Comparison of ENCODE assay signal across 8 cellular contexts in genomic region chr10:95374597-95375209, GRCh38.
DNase-seq lines count a peak whose midpoint lies in the region; ATAC-seq and TF ChIP-seq lines count a peak whose summit lies in the region.

No MANE protein-coding gene starts in this region.

- H3K79me2 ChIP-seq in KMS-11 (ENCODE audit: insufficient read depth, low read depth): no peaks in the 10 kb centered on the region
- H3K79me2 ChIP-seq in PC-3 (ENCODE audit: low read length): no peaks in the 10 kb centered on the region

- in situ Hi-C loops in G401 (cut with HindIII; ENCODE audit: low sequenced_read_pairs): no loop called here

- no peak overlapping the region for H3K27ac Mint-ChIP-seq in progenitor cell of endocrine pancreas

- no peaks in the 10 kb centered on the region for H3F3A ChIP-seq in PC-3 (ENCODE audit: low read length, unreplicated experiment)

- intact Hi-C loops in PC-3 (cut with micrococcal nuclease): loop anchor here (1.0 kb wide), 2 partner anchors 56 to 227 kb away; no protein-coding TSS in a partner anchor

- no peak overlapping the region for H3K4me3 ChIP-seq in KMS-11 (IDR thresholded peaks at IDR 0.05; ENCODE audit: insufficient read depth, low read depth, low read length)
- H3K4me3 ChIP-seq in PC-3 (ENCODE audit: low read length): no peak overlapping the region
- no peak overlapping the region for H3K4me3 ChIP-seq in cardiac muscle cell

- H4K20me1 ChIP-seq in KMS-11 (ENCODE audit: insufficient read depth) (no peaks in the 10 kb centered on the region), PC-3 (ENCODE audit: low read length) (no peaks in the 10 kb centered on the region)

- H3K4me1 ChIP-seq in KMS-11 (ENCODE audit: low read depth, poor library complexity, severe bottlenecking): no peaks in the 10 kb centered on the region
- H3K4me1 ChIP-seq in PC-3 (ENCODE audit: insufficient read depth, low read length): no peaks in the 10 kb centered on the region
- H3K4me1 ChIP-seq in cardiac muscle cell (ENCODE audit: low read depth): peaks cover 12% of the 10 kb centered on the region

- H3K4me2 ChIP-seq in KMS-11: no peak overlapping the region
- H3K4me2 ChIP-seq in PC-3 (ENCODE audit: low read length): no peak overlapping the region

- H3K27ac ChIP-seq in KMS-11 (no peak overlapping the region), PC-3 (ENCODE audit: low read length) (no peak overlapping the region), cardiac muscle cell (no peak overlapping the region)

- H3K36me3 ChIP-seq in KMS-11 (ENCODE audit: insufficient read depth) (no peaks in the 10 kb centered on the region), PC-3 (ENCODE audit: low read depth, low read length) (no peaks in the 10 kb centered on the region), cardiac muscle cell (no peaks in the 10 kb centered on the region)

- no TSS peak for BruUV-seq in PC-3 (replicated peaks; lab: Mats Ljungman, UMichigan)

- peak; percentile 92 for TF ChIP-seq CTCF in KMS-11 (conservative IDR thresholded peaks at IDR 0.05; ENCODE audit: low read depth, low read length)
- TF ChIP-seq CTCF in PC-3 (conservative IDR thresholded peaks at IDR 0.05; ENCODE audit: low read depth, low read length): peak; percentile 86
- peak; percentile 91 for TF ChIP-seq CTCF in cardiac muscle cell (IDR thresholded peaks at IDR 0.05; ENCODE audit: low read depth, low read length)
- TF ChIP-seq CTCF in progenitor cell of endocrine pancreas (IDR thresholded peaks at IDR 0.05; ENCODE audit: unreplicated experiment): peak; percentile 98

- peak; percentile 91 for ATAC-seq in GM21619 (IDR thresholded peaks at IDR 0.05; ENCODE audit: unreplicated experiment)
- ATAC-seq in PC-3: peak; percentile 99

- no peak overlapping the region for H2AFZ ChIP-seq in KMS-11 (ENCODE audit: low read depth)
- no peak overlapping the region for H2AFZ ChIP-seq in PC-3 (ENCODE audit: low read length)

- peaks cover 4% of the 10 kb centered on the region for H3K36me3 Mint-ChIP-seq in progenitor cell of endocrine pancreas (ENCODE audit: insufficient read depth)

- H3K4me3 Mint-ChIP-seq in progenitor cell of endocrine pancreas (ENCODE audit: low read depth): no peak overlapping the region

- no peaks in the 10 kb centered on the region for H3K9me2 ChIP-seq in PC-3 (replicated peaks; ENCODE audit: low read length)

- CTCF ChIA-PET in PC-3 (lab: Charles Lee): interaction anchor here (0.6 to 1.9 kb wide), 9 partner anchors 9 to 226 kb away, joined by 3 to 11 read pairs (median 4); no protein-coding TSS in a partner anchor

- no peaks in the 10 kb centered on the region for H3K9me3 Mint-ChIP-seq in progenitor cell of endocrine pancreas (ENCODE audit: low read depth)

- no peaks in the 10 kb centered on the region for H3K4me1 Mint-ChIP-seq in progenitor cell of endocrine pancreas (ENCODE audit: low read depth)

- H3K27me3 Mint-ChIP-seq in progenitor cell of endocrine pancreas: peaks cover 11% of the 10 kb centered on the region

- H3K9me3 ChIP-seq in PC-3 (ENCODE audit: low read length): no peaks in the 10 kb centered on the region
- H3K9me3 ChIP-seq in cardiac muscle cell (ENCODE audit: low read depth): no peaks in the 10 kb centered on the region

- POLR2A ChIA-PET in PC-3 (lab: Charles Lee; ENCODE audit: unreplicated experiment): interaction anchor here (0.5 kb wide), 1 partner anchor 13 kb away, joined by 3 read pairs; no protein-coding TSS in a partner anchor

- H3K27me3 ChIP-seq in KMS-11 (ENCODE audit: insufficient read depth, low read depth) (no peaks in the 10 kb centered on the region), PC-3 (ENCODE audit: low read length) (no peaks in the 10 kb centered on the region), cardiac muscle cell (no peaks in the 10 kb centered on the region)

- DNase-seq in G401 (ENCODE audit: low spot score): peak; percentile 93
- DNase-seq in PC-3: peak; percentile 82
- peak; percentile 34 for DNase-seq in activated naive CD4-positive, alpha-beta T cell treated with Interleukin-2 at 50 U/mL for 16 hours
- peak; percentile 85 to 89 for DNase-seq in cardiac muscle cell (ENCODE audit: low read depth in 1 of 2, low spot score in 1 of 2)
- DNase-seq in progenitor cell of endocrine pancreas (ENCODE audit: low spot score, unreplicated experiment): peak; percentile 65
- no peak for DNase-seq in dedifferentiated amniotic fluid mesenchymal stem cell (ENCODE audit: extremely low spot score)

- H3K9ac ChIP-seq in KMS-11 (no peak overlapping the region), PC-3 (ENCODE audit: low read length) (no peak overlapping the region)
